15 cellular contexts compared by ENCODE assay signal in genomic region chr2:148756292-148756975, GRCh38.
DNase-seq lines count a peak whose midpoint lies in the region; ATAC-seq lines count a peak whose summit lies in the region.
"Had no signal": no experiment of that assay in that cellular context is flagged by ENCODE, and none has a peak within 500 bp of the region (broad histone marks: within the 10 kb centered on the region; RNA-seq: fewer than 3 reads in every experiment).

No MANE protein-coding gene starts in this region.

- peaks cover 15% of the 10 kb centered on the region for H3K4me1 Mint-ChIP-seq in stimulated activated naive CD8-positive, alpha-beta T cell treated with anti-CD3 and anti-CD28 coated beads, Interleukin-15, amount 100 ng/mL, for 72 hours

- no peaks in the 10 kb centered on the region for H3K9me3 Mint-ChIP-seq in activated naive CD4-positive, alpha-beta T cell treated with anti-CD3 and anti-CD28 coated beads, Interleukin-2, amount 50 U/mL, for 72 hours
- H3K9me3 Mint-ChIP-seq in stimulated activated naive CD8-positive, alpha-beta T cell treated with anti-CD3 and anti-CD28 coated beads, Interleukin-15, amount 100 ng/mL, for 72 hours = no peaks in the 10 kb centered on the region
- H3K9me3 Mint-ChIP-seq: activated B cell treated with CpG ODN at 0.5 μM for 24 hours had no signal

- ATAC-seq in activated naive CD4-positive, alpha-beta T cell treated with anti-CD3 and anti-CD28 coated beads, Interleukin-2, amount 50 U/mL, for 72 hours = peak; percentile 60 to 80
- ATAC-seq in stimulated activated naive CD8-positive, alpha-beta T cell treated with anti-CD3 and anti-CD28 coated beads, Interleukin-15, amount 100 ng/mL, for 72 hours = peak; percentile 77
- no peak for ATAC-seq in GM19023 (IDR thresholded peaks at IDR 0.05; ENCODE audit: unreplicated experiment)

- H3K4me3 Mint-ChIP-seq in stimulated activated naive CD8-positive, alpha-beta T cell treated with anti-CD3 and anti-CD28 coated beads, Interleukin-15, amount 100 ng/mL, for 72 hours = no peak overlapping the region
- H3K4me3 Mint-ChIP-seq: activated B cell treated with CpG ODN at 0.5 μM for 24 hours had no signal

- no peaks in the 10 kb centered on the region for H3K27me3 Mint-ChIP-seq in stimulated activated naive CD8-positive, alpha-beta T cell treated with anti-CD3 and anti-CD28 coated beads, Interleukin-15, amount 100 ng/mL, for 72 hours
- H3K27me3 Mint-ChIP-seq: activated B cell treated with CpG ODN at 0.5 μM for 24 hours had no signal

- no peak for DNase-seq in activated naive CD4-positive, alpha-beta T cell treated with anti-CD3 and anti-CD28 coated beads, Interleukin-2, amount 50 U/mL, for 72 hours (ENCODE audit: low spot score in 2 of 2)
- no peak for DNase-seq in activated naive CD4-positive, alpha-beta T cell treated with anti-CD3 and anti-CD28 coated beads, Interleukin-2, amount 50 U/mL, for 16 hours
- peak; percentile 41 for DNase-seq in RPMI7951 (ENCODE audit: low read depth)
- peak; percentile 45 for DNase-seq in fibroblast of gingiva (ENCODE audit: low read depth)
- DNase-seq in stimulated activated naive CD8-positive, alpha-beta T cell treated with anti-CD3 and anti-CD28 coated beads, Interleukin-15, amount 100 ng/mL, for 72 hours = no peak
- DNase-seq in NCI-H510A treated with DMSO at 0.1 percent for 48 hours (lab: John Stamatoyannopoulos, UW) = no peak
- no peak for DNase-seq in anterior cingulate cortex (lab: John Stamatoyannopoulos, UW)
- DNase-seq: activated B cell treated with CpG ODN at 0.5 μM for 24 hours; BE2C; GDM1; MM.1S; NCI-H510A; Right ventricle myocardium superior; stimulated activated CD4-positive, alpha-beta T cell treated with anti-CD3 and anti-CD28 coated beads, Interleukin-12 subunit alpha, Interleukin-12 subunit beta, amount 100 ng/mL, for 4 hours had no signal

- peak overlapping the region in 1 of 2 donors; percentile 31 for H3K27ac Mint-ChIP-seq in activated naive CD4-positive, alpha-beta T cell treated with anti-CD3 and anti-CD28 coated beads, Interleukin-2, amount 50 U/mL, for 72 hours
- no peak overlapping the region for H3K27ac Mint-ChIP-seq in stimulated activated naive CD8-positive, alpha-beta T cell treated with anti-CD3 and anti-CD28 coated beads, Interleukin-15, amount 100 ng/mL, for 72 hours
- H3K27ac Mint-ChIP-seq: activated B cell treated with CpG ODN at 0.5 μM for 24 hours had no signal

- H3K36me3 Mint-ChIP-seq in activated naive CD4-positive, alpha-beta T cell treated with anti-CD3 and anti-CD28 coated beads, Interleukin-2, amount 50 U/mL, for 72 hours = peaks cover 5 to 6% of the 10 kb centered on the region in 2 donors

Comparison
In these comparisons a context has a peak if more than half of its experiments do, and no peak if none do; other contexts are left out.
1. DNase-seq: peak in RPMI7951 (single experiment) and fibroblast of gingiva (single experiment); none in activated naive CD4-positive, alpha-beta T cell treated with anti-CD3 and anti-CD28 coated beads, Interleukin-2, amount 50 U/mL, for 72 hours (0 of 2), activated naive CD4-positive, alpha-beta T cell treated with anti-CD3 and anti-CD28 coated beads, Interleukin-2, amount 50 U/mL, for 16 hours (single experiment), stimulated activated naive CD8-positive, alpha-beta T cell treated with anti-CD3 and anti-CD28 coated beads, Interleukin-15, amount 100 ng/mL, for 72 hours (0 of 2), NCI-H510A treated with DMSO at 0.1 percent for 48 hours (single experiment) and anterior cingulate cortex (0 of 58).